1 cellular context compared by ENCODE assay signal in genomic region chr2:173359231-173359630, GRCh38.
TF ChIP-seq lines count a peak whose summit lies in the region.

No MANE protein-coding gene starts in this region.

TF ChIP-seq in GM12878, 131 proteins besides CTCF, POLR2A, EP300 and RAD21 (continues in another document):
- TF ChIP-seq LARP7 (IDR thresholded peaks at IDR 0.05): no peak
- peak; percentile 95 for TF ChIP-seq ZBED1 (IDR thresholded peaks at IDR 0.05; ENCODE audit: borderline replicate concordance)
- TF ChIP-seq E4F1 (IDR thresholded peaks at IDR 0.05; ENCODE audit: borderline replicate concordance, partially characterized antibody): no peak
- no peak for TF ChIP-seq SPI1 (IDR thresholded peaks at IDR 0.05; ENCODE audit: borderline replicate concordance, insufficient read depth, low read depth, low read length)
- TF ChIP-seq NBN (IDR thresholded peaks at IDR 0.05): 0 out of 2 replicates have a peak, but pooled peaks have one; percentile 50
- no peak for TF ChIP-seq SREBF1 (IDR thresholded peaks at IDR 0.05; ENCODE audit: low read length)
- TF ChIP-seq IRF3 (IDR thresholded peaks at IDR 0.05): no peak
- TF ChIP-seq CEBPZ (IDR thresholded peaks at IDR 0.05; ENCODE audit: low read depth, low read length): no peak
- no peak for TF ChIP-seq POLR2AphosphoS2 (IDR thresholded peaks at IDR 0.05; ENCODE audit: low read depth, low read length)
- no peak for TF ChIP-seq HDAC6 (IDR thresholded peaks at IDR 0.05; ENCODE audit: unreplicated experiment)
- no peak for TF ChIP-seq RBBP5 (conservative IDR thresholded peaks at IDR 0.05)
- TF ChIP-seq BHLHE40 (IDR thresholded peaks at IDR 0.05; ENCODE audit: borderline replicate concordance in 1 of 2, low read depth in 2 of 2, low read length in 1 of 2): peak; percentile 36 to 55; a peak in 2 of 4 replicates
- no peak for TF ChIP-seq ZNF24 (IDR thresholded peaks at IDR 0.05)
- TF ChIP-seq RCOR1 (conservative IDR thresholded peaks at IDR 0.05; ENCODE audit: low read depth, low read length): 0 out of 2 replicates have a peak, but pooled peaks have one; percentile 43
- peak; percentile 72 for TF ChIP-seq TBL1XR1 (IDR thresholded peaks at IDR 0.05; ENCODE audit: low read depth, low read length)
- TF ChIP-seq FOXM1 (IDR thresholded peaks at IDR 0.05; ENCODE audit: low read depth, low read length): peak; percentile 93
- peak; percentile 97 for TF ChIP-seq NR2F1 (conservative IDR thresholded peaks at IDR 0.05)
- TF ChIP-seq TARDBP (IDR thresholded peaks at IDR 0.05; ENCODE audit: borderline replicate concordance): no peak
- no peak for TF ChIP-seq ASH2L (IDR thresholded peaks at IDR 0.05; ENCODE audit: borderline replicate concordance, low read depth)
- no peak for TF ChIP-seq WRNIP1 (IDR thresholded peaks at IDR 0.05; ENCODE audit: borderline replicate concordance, low read depth, low read length)
- TF ChIP-seq MYB (IDR thresholded peaks at IDR 0.05; ENCODE audit: borderline replicate concordance, low read depth, low read length): peak; percentile 88; the same call in 1 of the 2 replicates
- TF ChIP-seq NRF1 (conservative IDR thresholded peaks at IDR 0.05; ENCODE audit: low read depth, low read length): no peak
- no peak for TF ChIP-seq RFX5 (IDR thresholded peaks at IDR 0.05; ENCODE audit: low read depth, low read length)
- TF ChIP-seq PML (IDR thresholded peaks at IDR 0.05; ENCODE audit: low read length): 0 out of 2 replicates have a peak, but pooled peaks have one; percentile 35
- no peak for TF ChIP-seq E2F4 (IDR thresholded peaks at IDR 0.05; ENCODE audit: low read depth, low read length)
- no peak for TF ChIP-seq BACH1 (IDR thresholded peaks at IDR 0.05; ENCODE audit: borderline replicate concordance)
- TF ChIP-seq MTA3 (IDR thresholded peaks at IDR 0.05; ENCODE audit: borderline replicate concordance, low read length): peak; percentile 84; the same call in 1 of the 2 replicates
- TF ChIP-seq IRF4 (IDR thresholded peaks at IDR 0.05; ENCODE audit: low read depth, low read length): peak; percentile 62; the same call in 1 of the 2 replicates
- no peak for TF ChIP-seq ZNF687 (IDR thresholded peaks at IDR 0.05)
- no peak for TF ChIP-seq ZNF207 (IDR thresholded peaks at IDR 0.05; ENCODE audit: borderline replicate concordance)
- peak; percentile 95 for TF ChIP-seq MEF2A (IDR thresholded peaks at IDR 0.05; ENCODE audit: insufficient read depth, low read depth, low read length)
- TF ChIP-seq YBX1 (IDR thresholded peaks at IDR 0.05): no peak
- TF ChIP-seq ZNF274 (IDR thresholded peaks at IDR 0.05; ENCODE audit: insufficient read depth, insufficient read length): no peak
- TF ChIP-seq TCF3 (IDR thresholded peaks at IDR 0.05; ENCODE audit: borderline replicate concordance, insufficient read depth, low read depth, low read length): peak; percentile 81; the same call in 1 of the 2 replicates
- TF ChIP-seq BCL3 (IDR thresholded peaks at IDR 0.05; ENCODE audit: borderline replicate concordance, insufficient read depth, low read depth, low read length, poor library complexity, severe bottlenecking): no peak
- TF ChIP-seq ELK1 (IDR thresholded peaks at IDR 0.05; ENCODE audit: low read depth, low read length): no peak
- no peak for TF ChIP-seq ZZZ3 (IDR thresholded peaks at IDR 0.05; ENCODE audit: control insufficient read depth, insufficient read length, low read depth)
- peak; percentile 61; the same call in 1 of the 2 replicates for TF ChIP-seq MLLT1 (IDR thresholded peaks at IDR 0.05)
- no peak for TF ChIP-seq CHD2 (IDR thresholded peaks at IDR 0.05; ENCODE audit: borderline replicate concordance, low read depth, low read length)
- no peak for TF ChIP-seq HDAC2 (IDR thresholded peaks at IDR 0.05)
- no peak for TF ChIP-seq KDM1A (IDR thresholded peaks at IDR 0.05; ENCODE audit: borderline replicate concordance)
- TF ChIP-seq TCF12 (IDR thresholded peaks at IDR 0.05; ENCODE audit: low read depth, low read length): peak; percentile 88
- no peak for TF ChIP-seq SUPT20H (IDR thresholded peaks at IDR 0.05; ENCODE audit: borderline replicate concordance, control insufficient read depth, low read depth, low read length)
- TF ChIP-seq IKZF1 (conservative IDR thresholded peaks at IDR 0.05): peak; percentile 66; the same call in 1 of the 2 replicates
- TF ChIP-seq CBFB (IDR thresholded peaks at IDR 0.05; ENCODE audit: low read depth): peak; percentile 93
- TF ChIP-seq KAT2A (conservative IDR thresholded peaks at IDR 0.05; ENCODE audit: control insufficient read depth, low read depth, low read length): no peak
- peak; percentile 99 for TF ChIP-seq RUNX3 (IDR thresholded peaks at IDR 0.05; ENCODE audit: low read length)
